ENCODE assay signal across 21 cellular contexts in genomic region chr18:36600548-36600947, GRCh38.
"Had no signal": no experiment of that assay in that cellular context is flagged by ENCODE, and none has a peak within 500 bp of the region (broad histone marks: within the 10 kb centered on the region; RNA-seq: fewer than 3 reads in every experiment).

No MANE protein-coding gene starts in this region.

- H3K9me3 ChIP-seq: adrenal gland had no signal

- H3K27ac Mint-ChIP-seq: activated CD4-positive, alpha-beta memory T cell treated with anti-CD3 and anti-CD28 coated beads, Interleukin-2, amount 10 ng/mL, durations not matched to agents 7 days and 5 days; activated CD4-positive, alpha-beta T cell treated with anti-CD3 and anti-CD28 coated beads for 36 hours; activated naive CD8-positive, alpha-beta T cell treated with anti-CD3 and anti-CD28 coated beads, Interleukin-2, amount 10 ng/mL, durations not matched to agents 7 days and 5 days; activated T-cell treated with anti-CD3 and anti-CD28 coated beads, Interleukin-2, amount 50 U/mL, for 72 hours; activated T-helper 2 cell treated with anti-CD3 and anti-CD28 coated beads, Interferon-gamma antibody, Interleukin-2, Interleukin-4, amounts not matched to agents 10 μg/mL and 5 μg/mL and 100 μg/mL, durations not matched to agents 14 hours and 24 hours and 36 hours; T-cell had no signal

- H3K4me1 Mint-ChIP-seq: activated CD4-positive, alpha-beta memory T cell treated with anti-CD3 and anti-CD28 coated beads, Interleukin-2, amount 10 ng/mL, durations not matched to agents 7 days and 5 days; activated CD4-positive, alpha-beta T cell treated with anti-CD3 and anti-CD28 coated beads for 36 hours; central memory CD8-positive, alpha-beta T cell; T-cell had no signal

- H3K27me3 Mint-ChIP-seq: activated CD4-positive, alpha-beta memory T cell treated with anti-CD3 and anti-CD28 coated beads, Interleukin-2, amount 10 ng/mL, durations not matched to agents 7 days and 5 days; activated CD4-positive, alpha-beta T cell treated with anti-CD3 and anti-CD28 coated beads for 36 hours; activated naive CD8-positive, alpha-beta T cell treated with anti-CD3 and anti-CD28 coated beads, Interleukin-2, amount 10 ng/mL, durations not matched to agents 7 days and 5 days; central memory CD8-positive, alpha-beta T cell; T-cell had no signal

- H3K4me3 Mint-ChIP-seq: activated CD4-positive, alpha-beta memory T cell treated with anti-CD3 and anti-CD28 coated beads, Interleukin-2, amount 10 ng/mL, durations not matched to agents 7 days and 5 days; activated CD4-positive, alpha-beta T cell treated with anti-CD3 and anti-CD28 coated beads for 36 hours; activated naive CD8-positive, alpha-beta T cell treated with anti-CD3 and anti-CD28 coated beads, Interleukin-2, amount 10 ng/mL, durations not matched to agents 7 days and 5 days; activated T-cell treated with anti-CD3 and anti-CD28 coated beads, Interleukin-2, amount 50 U/mL, for 72 hours; central memory CD8-positive, alpha-beta T cell; T-cell had no signal

- ATAC-seq: activated CD4-positive, alpha-beta T cell treated with anti-CD3 and anti-CD28 coated beads for 36 hours; activated T-cell treated with anti-CD3 and anti-CD28 coated beads, Interleukin-2, amount 50 U/mL, for 72 hours; T-cell had no signal

- H3K4me3 ChIP-seq: adrenal gland, SK-N-MC had no signal

- H3K36me3 Mint-ChIP-seq: activated naive CD8-positive, alpha-beta T cell treated with anti-CD3 and anti-CD28 coated beads, Interleukin-2, amount 10 ng/mL, durations not matched to agents 7 days and 5 days; T-cell had no signal

- DNase-seq: activated CD4-positive, alpha-beta memory T cell treated with anti-CD3 and anti-CD28 coated beads, Interleukin-2, amount 10 ng/mL, durations not matched to agents 7 days and 5 days; activated CD4-positive, alpha-beta T cell treated with anti-CD3 and anti-CD28 coated beads for 36 hours; activated CD4-positive, alpha-beta T cell treated with anti-CD3 and anti-CD28 coated beads, Interleukin-2, amount 50 U/mL, for 1 hour; activated naive CD4-positive, alpha-beta T cell treated with anti-CD3 and anti-CD28 coated beads, Interleukin-2, amount 50 U/mL, for 16 hours; activated naive CD8-positive, alpha-beta T cell treated with anti-CD3 and anti-CD28 coated beads, Interleukin-2, amount 10 ng/mL, durations not matched to agents 7 days and 5 days; activated T-cell treated with anti-CD3 and anti-CD28 coated beads, Interleukin-2, amount 50 U/mL, for 72 hours; adrenal gland; anterior cingulate cortex; MM.1S; NCI-H1105 treated with DMSO at 0.1 percent for 48 hours; NCI-H146; NCI-H187 treated with DMSO at 0.1 percent for 48 hours; NCI-H2081 treated with DMSO at 0.1 percent for 48 hours; NCI-H446; NCI-H748 treated with DMSO at 0.1 percent for 48 hours; T-cell had no signal

- H3K9ac ChIP-seq: KMS-11 had no signal

- H3K27me3 ChIP-seq: adrenal gland had no signal

- H3K36me3 ChIP-seq: adrenal gland had no signal

- H3K9me3 Mint-ChIP-seq: activated T-cell treated with anti-CD3 and anti-CD28 coated beads, Interleukin-2, amount 50 U/mL, for 72 hours; activated T-helper 2 cell treated with anti-CD3 and anti-CD28 coated beads, Interferon-gamma antibody, Interleukin-2, Interleukin-4, amounts not matched to agents 10 μg/mL and 5 μg/mL and 100 μg/mL, durations not matched to agents 14 hours and 24 hours and 36 hours; central memory CD8-positive, alpha-beta T cell; T-cell had no signal

- H3K27ac ChIP-seq: adrenal gland, KMS-11, SK-N-MC, VCaP had no signal
